ENCODE assay signal across 12 cellular contexts in genomic region chr9:34085581-34086500, GRCh38. TPM values are rescaled to one million over a fixed set of nuclear protein-coding genes. Genes with fewer than 3 reads are reported as not detected.
DNase-seq lines count a peak whose midpoint lies in the region; ATAC-seq and TF ChIP-seq lines count a peak whose summit lies in the region.
"Had no signal": no experiment of that assay in that cellular context is flagged by ENCODE, and none has a peak within 500 bp of the region (broad histone marks: within the 10 kb centered on the region; RNA-seq: fewer than 3 reads in every experiment).

No MANE protein-coding gene starts in this region.

- H3F3A ChIP-seq in neural progenitor cell (ENCODE audit: low read depth) = no peaks in the 10 kb centered on the region

- ATAC-seq in activated naive CD4-positive, alpha-beta T cell treated with anti-CD3 and anti-CD28 coated beads, Interleukin-2, amount 50 U/mL, for 72 hours = peak; percentile 95 to 96
- ATAC-seq in upper lobe of right lung (no peak), GM21723 (IDR thresholded peaks at IDR 0.05; ENCODE audit: unreplicated experiment) (no peak)

- H3K27me3 Mint-ChIP-seq in neural progenitor cell (ENCODE audit: insufficient read depth, low read depth) = peaks cover 5% of the 10 kb centered on the region

- no peak overlapping the region for H3K9ac ChIP-seq in neural progenitor cell

- WGBS in esophagus squamous epithelium, 2 donors = 81 to 86% methylated on average over 6 of the region's 6 CpGs

- intact Hi-C loops in esophagus squamous epithelium (cut with DNase I) (no loop called here), upper lobe of right lung (cut with DNase I) (no loop called here)

- H3K4me3 ChIP-seq in esophagus squamous epithelium = no peak overlapping the region
- no peak overlapping the region for H3K4me3 ChIP-seq in neural progenitor cell
- no peak overlapping the region for H3K4me3 ChIP-seq in upper lobe of right lung
- H3K4me3 ChIP-seq: smooth muscle cell had no signal

- H3K79me2 ChIP-seq in neural progenitor cell (ENCODE audit: low read depth) = no peaks in the 10 kb centered on the region

- H3K27ac ChIP-seq in esophagus squamous epithelium = peak overlapping the region in 3 of 4 donors; percentile 68 to 69 (median 68)
- no peak overlapping the region for H3K27ac ChIP-seq in neural progenitor cell
- peak overlapping the region; percentile 49 for H3K27ac ChIP-seq in upper lobe of right lung

- no peaks in the 10 kb centered on the region for H4K20me1 ChIP-seq in neural progenitor cell (ENCODE audit: low read depth)

- H3K4me3 Mint-ChIP-seq in neural progenitor cell = no peak overlapping the region
- H3K4me3 Mint-ChIP-seq: T-helper 2 cell treated with Interferon-gamma antibody and Interleukin-4, amounts not matched to agents 5 μg/mL and 100 μg/mL, for 36 hours had no signal

- peaks cover 9 to 57% (median 31%) of the 10 kb centered on the region in 3 donors for H3K36me3 ChIP-seq in esophagus squamous epithelium
- no peaks in the 10 kb centered on the region for H3K36me3 ChIP-seq in neural progenitor cell
- peaks cover 53% of the 10 kb centered on the region for H3K36me3 ChIP-seq in upper lobe of right lung

- H3K27ac Mint-ChIP-seq in activated naive CD4-positive, alpha-beta T cell treated with anti-CD3 and anti-CD28 coated beads, Interleukin-2, amount 50 U/mL, for 72 hours = peak overlapping the region; percentile 5 to 85
- peak overlapping the region; percentile 53 for H3K27ac Mint-ChIP-seq in neural progenitor cell
- H3K27ac Mint-ChIP-seq: T-helper 2 cell treated with Interferon-gamma antibody and Interleukin-4, amounts not matched to agents 5 μg/mL and 100 μg/mL, for 36 hours had no signal

- no peaks in the 10 kb centered on the region for H3K9me3 Mint-ChIP-seq in activated naive CD4-positive, alpha-beta T cell treated with anti-CD3 and anti-CD28 coated beads, Interleukin-2, amount 50 U/mL, for 72 hours
- H3K9me3 Mint-ChIP-seq in neural progenitor cell = no peaks in the 10 kb centered on the region
- H3K9me3 Mint-ChIP-seq: T-helper 2 cell treated with Interferon-gamma antibody and Interleukin-4, amounts not matched to agents 5 μg/mL and 100 μg/mL, for 36 hours had no signal

- DNase-seq in activated naive CD4-positive, alpha-beta T cell treated with anti-CD3 and anti-CD28 coated beads, Interleukin-2, amount 50 U/mL, for 72 hours (ENCODE audit: low spot score in 2 of 2) = peak in 1 of 2 donors; percentile 3
- no peak for DNase-seq in activated naive CD4-positive, alpha-beta T cell (lab: John Stamatoyannopoulos, UW)
- DNase-seq in esophagus squamous epithelium (lab: John Stamatoyannopoulos, UW) = no peak
- DNase-seq in neural progenitor cell (ENCODE audit: low spot score) = no peak
- DNase-seq in upper lobe of right lung = no peak
- no peak for DNase-seq in NOMO-1 treated with DMSO at 0.1 percent for 48 hours (lab: John Stamatoyannopoulos, UW; ENCODE audit: unreplicated experiment)
- no peak for DNase-seq in cerebellar cortex (ENCODE audit: low spot score)
- DNase-seq: NCI-H1436; stimulated activated CD8-positive, alpha-beta memory T cell treated with anti-CD3 and anti-CD28 coated beads, Interleukin-4, amount 100 ng/mL, for 48 hours had no signal

- peaks cover 0 to 6% of the 10 kb centered on the region in 2 donors for H3K36me3 Mint-ChIP-seq in activated naive CD4-positive, alpha-beta T cell treated with anti-CD3 and anti-CD28 coated beads, Interleukin-2, amount 50 U/mL, for 72 hours
- peaks cover 21% of the 10 kb centered on the region for H3K36me3 Mint-ChIP-seq in neural progenitor cell

- H3K4me2 ChIP-seq in neural progenitor cell = no peak overlapping the region
- H3K4me2 ChIP-seq: smooth muscle cell had no signal

- H3K27me3 ChIP-seq in esophagus squamous epithelium (no peaks in the 10 kb centered on the region), neural progenitor cell (no peaks in the 10 kb centered on the region), upper lobe of right lung (no peaks in the 10 kb centered on the region)

- peaks cover 0 to 21% (median 0%) of the 10 kb centered on the region in 3 donors for H3K4me1 ChIP-seq in esophagus squamous epithelium
- H3K4me1 ChIP-seq in neural progenitor cell = no peaks in the 10 kb centered on the region
- H3K4me1 ChIP-seq in upper lobe of right lung = peaks cover 4% of the 10 kb centered on the region

- TF ChIP-seq POLR2A in esophagus squamous epithelium (IDR thresholded peaks at IDR 0.05) = no peak

- H3K9me3 ChIP-seq in esophagus squamous epithelium (no peaks in the 10 kb centered on the region), neural progenitor cell (ENCODE audit: low read depth) (no peaks in the 10 kb centered on the region), upper lobe of right lung (no peaks in the 10 kb centered on the region)

- no peak overlapping the region for H2AFZ ChIP-seq in neural progenitor cell (replicated peaks)

- TF ChIP-seq CTCF in esophagus squamous epithelium (IDR thresholded peaks at IDR 0.05) (no peak), neural progenitor cell (IDR thresholded peaks at IDR 0.05) (no peak), upper lobe of right lung (IDR thresholded peaks at IDR 0.05) (no peak)

- H3K4me1 Mint-ChIP-seq in neural progenitor cell = no peaks in the 10 kb centered on the region

RNA-seq across cellular contexts. Expression of gene UBAP2, which starts 37.2 kb away (rescaled TPM):
- 10 to 100 TPM; 48.2 to 50.3 TPM for total RNA-seq in activated naive CD4-positive, alpha-beta T cell treated with anti-CD3 and anti-CD28 coated beads, Interleukin-2, amount 50 U/mL, for 72 hours
- total RNA-seq in esophagus squamous epithelium (10 to 100 TPM; 14.5 to 27.8 (median 20.5) TPM), neural progenitor cell (ENCODE audit: low replicate concordance) (24.3 and 28.8 TPM in 2 replicates), upper lobe of right lung (36.2 TPM)

RNA-seq across cellular contexts. Expression of gene DCAF12, which starts 40.7 kb away (rescaled TPM):
- total RNA-seq in activated naive CD4-positive, alpha-beta T cell treated with anti-CD3 and anti-CD28 coated beads, Interleukin-2, amount 50 U/mL, for 72 hours = 10 to 100 TPM; 35.1 to 42.4 TPM
- total RNA-seq in esophagus squamous epithelium = 10 to 100 TPM; 26.5 to 40.9 (median 33.5) TPM
- 37.6 and 41.0 TPM in 2 replicates for total RNA-seq in neural progenitor cell (ENCODE audit: low replicate concordance)
- total RNA-seq in upper lobe of right lung = 31.6 TPM

Comparison
In these comparisons a context has a peak if more than half of its experiments do, and no peak if none do; other contexts are left out.
1. ATAC-seq: peak in activated naive CD4-positive, alpha-beta T cell treated with anti-CD3 and anti-CD28 coated beads, Interleukin-2, amount 50 U/mL, for 72 hours (2 of 2); none in upper lobe of right lung (single experiment) and GM21723 (single experiment).